8 cellular contexts compared by ENCODE assay signal in genomic region chr5:124649548-124650501, GRCh38.
DNase-seq lines count a peak whose midpoint lies in the region; ATAC-seq and TF ChIP-seq lines count a peak whose summit lies in the region.

No MANE protein-coding gene starts in this region.

- H3K36me3 ChIP-seq in iPS-20b (ENCODE audit: insufficient read depth, low read depth, low read length), result peaks cover 45% of the 10 kb centered on the region

- H3K4me1 Mint-ChIP-seq in T-helper 17 cell, result peaks cover 16% of the 10 kb centered on the region

- H3K4me3 Mint-ChIP-seq in T-helper 17 cell, result peak overlapping the region; percentile 52

- no peaks in the 10 kb centered on the region for H3K36me3 Mint-ChIP-seq in T-helper 17 cell (ENCODE audit: low read depth)

- H3K4me1 ChIP-seq in iPS-20b (ENCODE audit: insufficient read depth, low read length), result peaks cover 30% of the 10 kb centered on the region

- peaks cover 16% of the 10 kb centered on the region for H3K27me3 Mint-ChIP-seq in T-helper 17 cell

- H3K27ac ChIP-seq in iPS-20b (ENCODE audit: low read length), result no peak overlapping the region

- peak; percentile 77 for ATAC-seq in HG02642 (IDR thresholded peaks at IDR 0.05; ENCODE audit: poor library complexity, unreplicated experiment)
- peak; percentile 91 for ATAC-seq in T-helper 17 cell

- peak overlapping the region; percentile 39 for H3K27ac Mint-ChIP-seq in T-helper 17 cell

- DNase-seq in NCI-H1417 (lab: John Stamatoyannopoulos, UW) (peak; percentile 54 to 96 (median 73)), T-helper 17 cell (peak in 2 of 3 donors; percentile 41 to 51), astrocyte of the hippocampus (ENCODE audit: low read depth, low spot score) (peak; percentile 96), T1000 (lab: John Stamatoyannopoulos, UW) (no peak)
- peak; percentile 35 to 66 for DNase-seq in stimulated activated CD4-positive, alpha-beta T cell treated with anti-CD3 and anti-CD28 coated beads, Interleukin-2, amount 100 ng/mL, for 24 hours

- 0 out of 2 replicates have a peak, but pooled peaks have one; percentile 1 for TF ChIP-seq CTCF in GM12875 (IDR thresholded peaks at IDR 0.05; ENCODE audit: borderline replicate concordance, insufficient read depth, low read depth, low read length)

- no peaks in the 10 kb centered on the region for H3K27me3 ChIP-seq in iPS-20b (ENCODE audit: insufficient read depth, low read length)

- peak overlapping the region; percentile 14; the same call in 1 of the 2 replicates for H3K9ac ChIP-seq in iPS-20b (ENCODE audit: low read depth, low read length)

- H3K9me3 ChIP-seq in T-helper 17 cell (ENCODE audit: control insufficient read depth, low read length, poor library complexity, severe bottlenecking), result peaks cover 5% of the 10 kb centered on the region
- no peaks in the 10 kb centered on the region; the same call in 1 of the 2 replicates for H3K9me3 ChIP-seq in iPS-20b (ENCODE audit: insufficient read depth, low read depth, low read length)

- H3K4me3 ChIP-seq in GM12875 (ENCODE audit: low read depth, low read length) (no peak overlapping the region), iPS-20b (ENCODE audit: low read length) (no peak overlapping the region)
